8 cellular contexts compared by ENCODE assay signal in genomic region chr13:94710881-94711560, GRCh38. TPM values are rescaled to one million over a fixed set of nuclear protein-coding genes. Genes with fewer than 3 reads are reported as not detected.
A peak's percentile ranks its signal among the peaks of the same experiment; 100 is the strongest.
DNase-seq lines count a peak whose midpoint lies in the region; ATAC-seq and TF ChIP-seq lines count a peak whose summit lies in the region.

No MANE protein-coding gene starts in this region.

- H3K4me1 ChIP-seq in skeletal muscle satellite cell (ENCODE audit: control insufficient read depth, insufficient read depth, low read length) = peaks cover 27% of the 10 kb centered on the region

- intact Hi-C loops in Right ventricle myocardium superior (cut with DNase I) = no loop called here

- peaks cover 90% of the 10 kb centered on the region for H3K27me3 ChIP-seq in skeletal muscle satellite cell (ENCODE audit: control insufficient read depth, insufficient read depth, low read length)

- no peak for ATAC-seq in Right ventricle myocardium superior (ENCODE audit: poor library complexity)

- H3K4me3 ChIP-seq in HFF-Myc (replicated peaks; ENCODE audit: low read depth, low read length) = 0 out of 2 replicates have a peak overlapping the region, but pooled peaks have one; percentile 5
- peak overlapping the region; percentile 51 for H3K4me3 ChIP-seq in skeletal muscle satellite cell (ENCODE audit: low read length)

- no peak overlapping the region for H3K9ac ChIP-seq in skeletal muscle satellite cell (ENCODE audit: low read depth, low read length)

- TF ChIP-seq CTCF in HFF-Myc (IDR thresholded peaks at IDR 0.05; ENCODE audit: low read depth, low read length, missing control alignments) = peak; percentile 16

- peak overlapping the region; percentile 78 for H3K4me2 ChIP-seq in skeletal muscle satellite cell (ENCODE audit: low read length)

- H3K9me3 ChIP-seq in skeletal muscle satellite cell (replicated peaks; ENCODE audit: low read length) = no peaks in the 10 kb centered on the region

- H3K36me3 ChIP-seq in skeletal muscle satellite cell (ENCODE audit: insufficient read depth, low read length) = no peaks in the 10 kb centered on the region

- TF ChIP-seq POLR2A in erythroblast (IDR thresholded peaks at IDR 0.05; ENCODE audit: low read length) = no peak

- peak; percentile 63 for DNase-seq in activated effector memory CD4-positive, alpha-beta T cell treated with anti-CD3 and anti-CD28 coated beads, Interleukin-2, amount 50 U/mL, for 16 hours
- no peak for DNase-seq in activated effector memory CD4-positive, alpha-beta T cell treated with Interleukin-2 at 50 U/mL for 16 hours
- DNase-seq in HFF-Myc (ENCODE audit: extremely low read depth, low read depth) (no peak), NCI-H748 (lab: John Stamatoyannopoulos, UW; ENCODE audit: unreplicated experiment) (peak; percentile 94), erythroblast (lab: John Stamatoyannopoulos, UW) (peak; percentile 75 to 83), Ammon's horn (ENCODE audit: low spot score) (no peak), Right ventricle myocardium superior (no peak)

RNA-seq across cellular contexts. Expression of gene SOX21, which starts 1.3 kb away (rescaled TPM):
- not detected in 2 replicates for total RNA-seq in skeletal muscle satellite cell (2012; rRNA removed)
- not detected for total RNA-seq in Right ventricle myocardium superior

Comparison
In these comparisons a context has a peak if more than half of its experiments do, and no peak if none do; other contexts are left out.
1. DNase-seq: peak in activated effector memory CD4-positive, alpha-beta T cell treated with anti-CD3 and anti-CD28 coated beads, Interleukin-2, amount 50 U/mL, for 16 hours (single experiment), NCI-H748 (single experiment) and erythroblast (2 of 2); none in activated effector memory CD4-positive, alpha-beta T cell treated with Interleukin-2 at 50 U/mL for 16 hours (single experiment), HFF-Myc (single experiment), Ammon's horn (single experiment) and Right ventricle myocardium superior (single experiment).